In the genomic region with DNA sequence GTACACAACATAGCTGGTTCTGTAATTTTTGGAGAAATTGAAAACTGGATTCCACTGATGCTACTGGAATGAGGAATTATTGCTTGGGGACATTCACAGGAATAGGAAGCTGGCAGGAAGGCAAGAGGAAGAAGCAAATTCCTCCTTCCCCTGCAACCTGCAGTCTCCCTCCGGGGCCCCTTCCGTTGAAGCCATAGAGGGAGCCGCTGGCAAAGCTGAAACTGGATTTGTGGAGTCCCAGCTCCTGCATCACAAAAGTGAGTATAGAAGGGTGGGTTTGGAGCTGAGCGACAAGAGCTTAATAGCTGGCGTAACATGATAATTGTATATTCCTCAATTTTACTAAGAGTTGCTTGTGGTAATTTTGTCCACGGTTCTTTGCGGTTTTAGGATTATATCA, we compare ENCODE assay signal across 30 cellular contexts.
"Had no signal": no experiment of that assay in that cellular context is flagged by ENCODE, and none has a peak within 500 bp of the region (broad histone marks: within the 10 kb centered on the region; RNA-seq: fewer than 3 reads in every experiment).

No MANE protein-coding gene starts in this region.

- ATAC-seq: activated CD8-positive, alpha-beta T cell treated with anti-CD3 and anti-CD28 coated beads for 36 hours; activated T-cell treated with anti-CD3 and anti-CD28 coated beads, Interleukin-2, amount 50 U/mL, for 4 hours; activated T-helper 17 cell treated with anti-CD3 and anti-CD28 coated beads, Interleukin-2, amount 50 U/mL, for 72 hours; esophagus mucosa; T-helper 17 cell had no signal

- H3K9me3 ChIP-seq: ascending aorta, colonic mucosa had no signal

- H3K4me3 ChIP-seq: ascending aorta, breast epithelium, cardiac muscle cell, colonic mucosa had no signal

- H3K27ac ChIP-seq: ascending aorta, breast epithelium, cardiac muscle cell, colonic mucosa had no signal

- H3K4me1 ChIP-seq: ascending aorta, breast epithelium, colonic mucosa had no signal

- H3K36me3 Mint-ChIP-seq: activated naive CD4-positive, alpha-beta T cell treated with anti-CD3 and anti-CD28 coated beads, Interleukin-2, amount 50 U/mL, for 24 hours; activated naive CD8-positive, alpha-beta T cell treated with anti-CD3 and anti-CD28 coated beads, Interleukin-2, amount 10 ng/mL, durations not matched to agents 7 days and 5 days; brain had no signal

- H3K4me1 Mint-ChIP-seq: activated naive CD4-positive, alpha-beta T cell treated with anti-CD3 and anti-CD28 coated beads, Interleukin-2, amount 50 U/mL, for 24 hours; activated naive CD8-positive, alpha-beta T cell treated with anti-CD3 and anti-CD28 coated beads, Interleukin-2, amount 10 ng/mL, durations not matched to agents 7 days and 5 days; activated T-helper 17 cell treated with anti-CD3 and anti-CD28 coated beads, Interleukin-2, amount 50 U/mL, for 72 hours; brain; T-helper 17 cell had no signal

- H3K27ac Mint-ChIP-seq: activated CD8-positive, alpha-beta T cell treated with anti-CD3 and anti-CD28 coated beads for 36 hours; activated naive CD4-positive, alpha-beta T cell treated with anti-CD3 and anti-CD28 coated beads, Interleukin-2, amount 50 U/mL, for 24 hours; activated naive CD8-positive, alpha-beta T cell treated with anti-CD3 and anti-CD28 coated beads, Interleukin-2, amount 10 ng/mL, durations not matched to agents 7 days and 5 days; activated T-helper 17 cell treated with anti-CD3 and anti-CD28 coated beads, Interleukin-2, amount 50 U/mL, for 72 hours; brain; T-helper 17 cell; T-helper 2 cell treated with Interferon-gamma antibody and Interleukin-4, amounts not matched to agents 5 μg/mL and 100 μg/mL, for 36 hours had no signal

- H3K4me3 Mint-ChIP-seq: activated CD8-positive, alpha-beta T cell treated with anti-CD3 and anti-CD28 coated beads for 36 hours; activated naive CD4-positive, alpha-beta T cell treated with anti-CD3 and anti-CD28 coated beads, Interleukin-2, amount 50 U/mL, for 24 hours; activated naive CD8-positive, alpha-beta T cell treated with anti-CD3 and anti-CD28 coated beads, Interleukin-2, amount 10 ng/mL, durations not matched to agents 7 days and 5 days; activated T-cell treated with anti-CD3 and anti-CD28 coated beads, Interleukin-2, amount 50 U/mL, for 4 hours; activated T-helper 17 cell treated with anti-CD3 and anti-CD28 coated beads, Interleukin-2, amount 50 U/mL, for 72 hours; brain; T-helper 17 cell; T-helper 2 cell treated with Interferon-gamma antibody and Interleukin-4, amounts not matched to agents 5 μg/mL and 100 μg/mL, for 36 hours had no signal

- H3K27me3 ChIP-seq: ascending aorta, breast epithelium, cardiac muscle cell had no signal

- FAIRE-seq: endometrium, frontal cortex had no signal

- H3K9me3 Mint-ChIP-seq: activated CD8-positive, alpha-beta T cell treated with anti-CD3 and anti-CD28 coated beads for 36 hours; activated naive CD4-positive, alpha-beta T cell treated with anti-CD3 and anti-CD28 coated beads, Interleukin-2, amount 50 U/mL, for 24 hours; activated naive CD8-positive, alpha-beta T cell treated with anti-CD3 and anti-CD28 coated beads, Interleukin-2, amount 10 ng/mL, durations not matched to agents 7 days and 5 days; activated T-cell treated with anti-CD3 and anti-CD28 coated beads, Interleukin-2, amount 50 U/mL, for 4 hours; activated T-helper 17 cell treated with anti-CD3 and anti-CD28 coated beads, Interleukin-2, amount 50 U/mL, for 72 hours; T-helper 2 cell treated with Interferon-gamma antibody and Interleukin-4, amounts not matched to agents 5 μg/mL and 100 μg/mL, for 36 hours had no signal

- H3K36me3 ChIP-seq: ascending aorta, breast epithelium, cardiac muscle cell, colonic mucosa had no signal

- DNase-seq: activated CD4-positive, alpha-beta T cell treated with anti-CD3 and anti-CD28 coated beads for 1 hour; activated CD4-positive, alpha-beta T cell treated with anti-CD3 and anti-CD28 coated beads for 4 hours; activated CD4-positive, alpha-beta T cell treated with anti-CD3 and anti-CD28 coated beads, Interleukin-2, amount 50 U/mL, for 1 hour; activated CD4-positive, alpha-beta T cell treated with anti-CD3 and anti-CD28 coated beads, Interleukin-2, amount 50 U/mL, for 48 hours; activated CD8-positive, alpha-beta memory T cell treated with anti-CD3 and anti-CD28 coated beads for 24 hours; activated CD8-positive, alpha-beta T cell treated with anti-CD3 and anti-CD28 coated beads for 36 hours; activated effector memory CD4-positive, alpha-beta T cell treated with Interleukin-2 at 50 U/mL for 16 hours; activated gamma-delta T cell treated with Interleukin-2 at 50 U/mL for 16 hours; activated naive CD4-positive, alpha-beta T cell treated with Interleukin-2 at 50 U/mL for 16 hours; activated naive CD8-positive, alpha-beta T cell treated with anti-CD3 and anti-CD28 coated beads, Interleukin-2, amount 10 ng/mL, durations not matched to agents 7 days and 5 days; activated T-cell treated with anti-CD3 and anti-CD28 coated beads, Interleukin-2, amount 50 U/mL, for 4 hours; central memory CD4-positive, alpha-beta T cell; cerebellar nuclear complex; colonic mucosa; effector CD8-positive, alpha-beta T cell; foreskin fibroblast; head of caudate nucleus; T-helper 1 cell; T-helper 17 cell; T1000 had no signal
